ENCODE assay signal across 8 cellular contexts in genomic region chr6:143745160-143746133, GRCh38.
DNase-seq lines count a peak whose midpoint lies in the region; ATAC-seq, FAIRE-seq and TF ChIP-seq lines count a peak whose summit lies in the region.

No MANE protein-coding gene starts in this region.

- FAIRE-seq in bronchial epithelial cell (lab: Jason Lieb, UNC) (no peak), D721Med (lab: Jason Lieb, UNC) (no peak)

- TF ChIP-seq CTCF in bronchial epithelial cell (IDR thresholded peaks at IDR 0.05; ENCODE audit: insufficient read depth, low read length, severe bottlenecking), result no peak
- no peak for TF ChIP-seq CTCF in left lung (IDR thresholded peaks at IDR 0.05)
- TF ChIP-seq CTCF in upper lobe of left lung (IDR thresholded peaks at IDR 0.05), result no peak
- no peak for TF ChIP-seq CTCF in MM.1S (IDR thresholded peaks at IDR 0.05; ENCODE audit: low read length)
- no peak for TF ChIP-seq CTCF in GM20000 (IDR thresholded peaks at IDR 0.05; ENCODE audit: extremely low read depth, missing control alignments)
- TF ChIP-seq CTCF in D721Med (IDR thresholded peaks at IDR 0.05; ENCODE audit: insufficient read depth, missing control alignments), result no peak

- peak; percentile 80 for ATAC-seq in left lung
- ATAC-seq in upper lobe of left lung (ENCODE audit: low FRiP score in 2 of 2), result peak; percentile 66 to 95

- H3K4me3 ChIP-seq in bronchial epithelial cell (ENCODE audit: low read depth, low read length) (no peak overlapping the region), left lung (peak overlapping the region in 1 of 2 donors; percentile 0), upper lobe of left lung (peak overlapping the region in 3 of 4 donors; percentile 4 to 32 (median 25)), MM.1S (ENCODE audit: low read length) (no peak overlapping the region)

- 34 to 47% methylated on average over 22 of the region's 22 CpGs for WGBS in upper lobe of left lung, 2 donors

- H3K79me2 ChIP-seq in MM.1S (ENCODE audit: low read length), result no peaks in the 10 kb centered on the region

- H3K36me3 ChIP-seq in bronchial epithelial cell (ENCODE audit: control insufficient read depth, insufficient read depth, low read length) (no peaks in the 10 kb centered on the region), left lung (no peaks in the 10 kb centered on the region), upper lobe of left lung (peaks cover 0 to 6% (median 0%) of the 10 kb centered on the region in 4 donors), MM.1S (replicated peaks; ENCODE audit: insufficient read depth, low read length) (no peaks in the 10 kb centered on the region)

- H3K4me1 ChIP-seq in left lung (peaks cover 52 to 60% of the 10 kb centered on the region in 2 donors), upper lobe of left lung (peaks cover 36 to 61% (median 53%) of the 10 kb centered on the region in 4 donors), MM.1S (ENCODE audit: low read length) (no peaks in the 10 kb centered on the region)

- no peaks in the 10 kb centered on the region for H3K9me3 ChIP-seq in left lung
- H3K9me3 ChIP-seq in upper lobe of left lung, result no peaks in the 10 kb centered on the region
- no peaks in the 10 kb centered on the region for H3K9me3 ChIP-seq in MM.1S (replicated peaks; ENCODE audit: insufficient read depth, low read length)

- peak in 1 of 4 donors; percentile 26 for TF ChIP-seq POLR2A in upper lobe of left lung (IDR thresholded peaks at IDR 0.05)

- H3K9ac ChIP-seq in MM.1S (ENCODE audit: low read length), result no peak overlapping the region

- H3K9me2 ChIP-seq in MM.1S (replicated peaks; ENCODE audit: insufficient read depth, low read length), result no peaks in the 10 kb centered on the region

- no peaks in the 10 kb centered on the region for H3F3A ChIP-seq in MM.1S (ENCODE audit: insufficient read depth, low read length)

- DNase-seq in NCI-H1105 treated with DMSO at 0.1 percent for 48 hours (lab: John Stamatoyannopoulos, UW) (peak; percentile 90), bronchial epithelial cell (ENCODE audit: low read depth) (peak; percentile 39), left lung (peak in 1 of 2 donors; percentile 65), upper lobe of left lung (peak in 1 of 2 donors; percentile 69), iPS-NIHi7 (ENCODE audit: extremely low spot score) (no peak), MM.1S (no peak), GM20000 (ENCODE audit: low spot score) (no peak), D721Med (ENCODE audit: insufficient read length, low spot score) (no peak)

- no peaks in the 10 kb centered on the region for H3K27me3 ChIP-seq in bronchial epithelial cell (ENCODE audit: control insufficient read depth, insufficient read depth, low read length)
- H3K27me3 ChIP-seq in left lung, result no peaks in the 10 kb centered on the region
- H3K27me3 ChIP-seq in upper lobe of left lung, result no peaks in the 10 kb centered on the region
- H3K27me3 ChIP-seq in MM.1S (replicated peaks; ENCODE audit: insufficient read depth, low read length), result no peaks in the 10 kb centered on the region

- H2AFZ ChIP-seq in MM.1S (ENCODE audit: low read length), result no peak overlapping the region

- H3K27ac ChIP-seq in left lung, result peak overlapping the region; percentile 71 to 76
- peak overlapping the region; percentile 80 to 82 (median 80) for H3K27ac ChIP-seq in upper lobe of left lung
- no peak overlapping the region for H3K27ac ChIP-seq in MM.1S (ENCODE audit: low read length)

- intact Hi-C loops in left lung (cut with DNase I), result no loop called here

- no peaks in the 10 kb centered on the region for H4K20me1 ChIP-seq in MM.1S (ENCODE audit: insufficient read depth, low read length)

- no peak overlapping the region for H3K4me2 ChIP-seq in MM.1S (ENCODE audit: low read depth, low read length)

- peak in 2 of 4 donors; percentile 29 to 36 for TF ChIP-seq EP300 in upper lobe of left lung (IDR thresholded peaks at IDR 0.05)

Comparison
In these comparisons a context has a peak if more than half of its experiments do, and no peak if none do; other contexts are left out.
1. DNase-seq: peak in NCI-H1105 treated with DMSO at 0.1 percent for 48 hours (single experiment) and bronchial epithelial cell (single experiment); none in iPS-NIHi7 (single experiment), MM.1S (single experiment), GM20000 (single experiment) and D721Med (single experiment).
2. H3K4me3 ChIP-seq: peak in upper lobe of left lung (3 of 4); none in bronchial epithelial cell (single experiment) and MM.1S (single experiment).